Comparison of ENCODE assay signal across 12 cellular contexts in genomic region chr12:14390449-14390848, GRCh38. TPM values are rescaled to one million over a fixed set of nuclear protein-coding genes. Genes with fewer than 3 reads are reported as not detected.
DNase-seq lines count a peak whose midpoint lies in the region; ATAC-seq, FAIRE-seq and TF ChIP-seq lines count a peak whose summit lies in the region.
"Had no signal": no experiment of that assay in that cellular context is flagged by ENCODE, and none has a peak within 500 bp of the region (broad histone marks: within the 10 kb centered on the region; RNA-seq: fewer than 3 reads in every experiment).

No MANE protein-coding gene starts in this region.

- H3K4me3 ChIP-seq in CD4-positive, alpha-beta memory T cell (ENCODE audit: low read length in 2 of 2) = peak overlapping the region in 1 of 2 donors; percentile 21
- H3K4me3 ChIP-seq in HUES64 (ENCODE audit: low read length) = no peak overlapping the region
- H3K4me3 ChIP-seq in ascending aorta = peak overlapping the region in 1 of 2 donors; percentile 10
- no peak overlapping the region for H3K4me3 ChIP-seq in osteoblast (ENCODE audit: insufficient read depth, low read length)
- H3K4me3 ChIP-seq: left lung had no signal

- CTCF ChIA-PET in CD4-positive, alpha-beta memory T cell (lab: Charles Lee; ENCODE audit: partially characterized antibody) = interaction anchor here (1.8 kb wide), 1 partner anchor 25 kb away, joined by 9 read pairs; the partner anchor contains the start of gene ATF7IP

- H3K27me3 Mint-ChIP-seq in CD4-positive, alpha-beta memory T cell = no peaks in the 10 kb centered on the region
- no peaks in the 10 kb centered on the region for H3K27me3 Mint-ChIP-seq in type B pancreatic cell

- peak overlapping the region; percentile 60 for H3K27ac ChIP-seq in CD4-positive, alpha-beta memory T cell (ENCODE audit: low read depth, low read length)
- H3K27ac ChIP-seq in HUES64 (ENCODE audit: low read depth, low read length) = peak overlapping the region; percentile 69; the same call in 1 of the 2 replicates
- peak overlapping the region; percentile 47 to 48 for H3K27ac ChIP-seq in ascending aorta
- H3K27ac ChIP-seq in osteoblast (ENCODE audit: low read depth, low read length) = peak overlapping the region; percentile 14

- peaks cover 91% of the 10 kb centered on the region for H3K4me1 ChIP-seq in CD4-positive, alpha-beta memory T cell (ENCODE audit: insufficient read depth, low read length)
- H3K4me1 ChIP-seq in HUES64 (ENCODE audit: insufficient read depth, low read length) (peaks cover 81% of the 10 kb centered on the region), ascending aorta (peaks cover 0 to 3% of the 10 kb centered on the region in 2 donors), osteoblast (ENCODE audit: insufficient read depth, low read length) (peaks cover 37% of the 10 kb centered on the region)

- no peak for FAIRE-seq in frontal cortex (lab: Jason Lieb, UNC)

- intact Hi-C loops in CD4-positive, alpha-beta memory T cell (cut with micrococcal nuclease) = loop anchor here (1.0 to 10.0 kb wide), 2 partner anchors 21 to 564 kb away; no protein-coding TSS in a partner anchor
- intact Hi-C loops in ascending aorta (cut with DNase I) = no loop called here

- peaks cover 90% of the 10 kb centered on the region for H3K79me2 ChIP-seq in osteoblast (ENCODE audit: insufficient read depth, low read length)

- no peaks in the 10 kb centered on the region for H3K36me3 ChIP-seq in CD4-positive, alpha-beta memory T cell (ENCODE audit: insufficient read depth, low read length)
- H3K36me3 ChIP-seq in HUES64 (ENCODE audit: insufficient read depth, low read length) (peaks cover 4% of the 10 kb centered on the region; the same call in 1 of the 2 replicates), ascending aorta (no peaks in the 10 kb centered on the region), osteoblast (ENCODE audit: insufficient read depth, low read length) (no peaks in the 10 kb centered on the region)
- H3K36me3 ChIP-seq: left lung had no signal

- no peaks in the 10 kb centered on the region for H3K9me3 Mint-ChIP-seq in CD4-positive, alpha-beta memory T cell
- H3K9me3 Mint-ChIP-seq in type B pancreatic cell = peaks cover 4% of the 10 kb centered on the region

- TF ChIP-seq CTCF in ascending aorta (IDR thresholded peaks at IDR 0.05) (no peak), osteoblast (IDR thresholded peaks at IDR 0.05; ENCODE audit: extremely low read depth, low read depth, low read length) (no peak), type B pancreatic cell (conservative IDR thresholded peaks at IDR 0.05) (no peak)

- H3K4me2 ChIP-seq in osteoblast (ENCODE audit: insufficient read depth, low read length) = peak overlapping the region; percentile 54

- H3K9ac ChIP-seq in HUES64 (ENCODE audit: low read depth, low read length) = no peak overlapping the region

- POLR2A ChIA-PET in CD4-positive, alpha-beta memory T cell (lab: Charles Lee; ENCODE audit: partially characterized antibody) = interaction anchor here (0.7 to 8.0 kb wide), 11 partner anchors 9 to 569 kb away, joined by 3 to 102 read pairs (median 5); partner anchors contain the start of gene ATF7IP

- no peaks in the 10 kb centered on the region for H3K27me3 ChIP-seq in CD4-positive, alpha-beta memory T cell (ENCODE audit: insufficient read depth, low read length)
- no peaks in the 10 kb centered on the region for H3K27me3 ChIP-seq in HUES64 (ENCODE audit: insufficient read depth, low read length)
- H3K27me3 ChIP-seq in ascending aorta = no peaks in the 10 kb centered on the region
- no peaks in the 10 kb centered on the region for H3K27me3 ChIP-seq in osteoblast (ENCODE audit: insufficient read depth, low read length)
- H3K27me3 ChIP-seq: left lung had no signal

- H3K4me1 Mint-ChIP-seq in CD4-positive, alpha-beta memory T cell = peaks cover 46 to 89% (median 67%) of the 10 kb centered on the region in 4 donors
- peaks cover 5% of the 10 kb centered on the region for H3K4me1 Mint-ChIP-seq in type B pancreatic cell (ENCODE audit: unreplicated experiment)

- H4K20me1 ChIP-seq in osteoblast (ENCODE audit: insufficient read depth, low read length) = no peaks in the 10 kb centered on the region

- no peaks in the 10 kb centered on the region for H3K9me3 ChIP-seq in CD4-positive, alpha-beta memory T cell (ENCODE audit: control insufficient read depth in 1 of 2, low read length in 2 of 2)
- H3K9me3 ChIP-seq in HUES64 (ENCODE audit: insufficient read depth, low read depth, low read length) (no peaks in the 10 kb centered on the region), ascending aorta (no peaks in the 10 kb centered on the region), osteoblast (ENCODE audit: low read depth, low read length) (no peaks in the 10 kb centered on the region)
- H3K9me3 ChIP-seq: Caco-2, left lung had no signal

- 100% methylated on average over 1 of the region's 3 CpGs for WGBS in HUES64

- H2AFZ ChIP-seq in osteoblast (ENCODE audit: low read length) = no peak overlapping the region

- H3K27ac Mint-ChIP-seq in CD4-positive, alpha-beta memory T cell = peak overlapping the region; percentile 93 to 95 (median 93)
- no peak overlapping the region for H3K27ac Mint-ChIP-seq in type B pancreatic cell

- ATAC-seq in GM18511 (IDR thresholded peaks at IDR 0.05; ENCODE audit: unreplicated experiment) = no peak
- ATAC-seq: left lung had no signal

- H3K4me3 Mint-ChIP-seq in CD4-positive, alpha-beta memory T cell = peak overlapping the region; percentile 33 to 92 (median 83)
- no peak overlapping the region for H3K4me3 Mint-ChIP-seq in type B pancreatic cell

- peaks cover 24 to 39% of the 10 kb centered on the region in 2 donors for H3K36me3 Mint-ChIP-seq in CD4-positive, alpha-beta memory T cell
- H3K36me3 Mint-ChIP-seq in type B pancreatic cell = peaks cover 55% of the 10 kb centered on the region

- DNase-seq in CD4-positive, alpha-beta memory T cell = no peak
- DNase-seq in ascending aorta (ENCODE audit: low spot score in 2 of 2) = no peak
- no peak for DNase-seq in osteoblast (ENCODE audit: insufficient read length, low spot score, missing footprints)
- DNase-seq in type B pancreatic cell (ENCODE audit: extremely low spot score, unreplicated experiment) = no peak
- no peak for DNase-seq in frontal cortex (ENCODE audit: low spot score in 2 of 2)
- DNase-seq: activated gamma-delta T cell treated with Interleukin-2 at 50 U/mL for 16 hours, Caco-2, left lung, MV-4-11, RPMI8226 had no signal

RNA-seq across cellular contexts. Expression of gene ATF7IP, which starts 25.0 kb away (rescaled TPM):
- 100 to 1,000 TPM; 209 to 223 TPM for total RNA-seq in CD4-positive, alpha-beta memory T cell
- 100 to 1,000 TPM in 1 of 2 donors, 10 to 100 TPM in 1; 87.3 to 103 TPM for polyA plus RNA-seq in CD4-positive, alpha-beta memory T cell
- 45.3 TPM for polyA plus RNA-seq in HUES64 (2013, experiment 1 of 2)
- 55.5 TPM for polyA plus RNA-seq in HUES64 (2013, experiment 2 of 2)
- total RNA-seq in ascending aorta = 58.2 TPM
- total RNA-seq in osteoblast = 29.3 and 32.7 TPM in 2 replicates
- total RNA-seq in type B pancreatic cell (ENCODE audit: low replicate concordance) = 102 and 136 TPM in 2 replicates
- 60.7 TPM for total RNA-seq in frontal cortex

Comparison
In these comparisons a context has a peak if more than half of its experiments do, and no peak if none do; other contexts are left out.
1. H3K27ac ChIP-seq: peak in every context shown above with its lines; median percentile 69 in HUES64; 60 in CD4-positive, alpha-beta memory T cell; 48 in ascending aorta; 14 in osteoblast.